ENCODE assay signal across 10 cellular contexts in genomic region chr14:38065101-38065762, GRCh38.
DNase-seq lines count a peak whose midpoint lies in the region; ATAC-seq lines count a peak whose summit lies in the region.
"Had no signal": no experiment of that assay in that cellular context is flagged by ENCODE, and none has a peak within 500 bp of the region (broad histone marks: within the 10 kb centered on the region; RNA-seq: fewer than 3 reads in every experiment).

No MANE protein-coding gene starts in this region.

- ATAC-seq in activated CD8-positive, alpha-beta T cell treated with anti-CD3 and anti-CD28 coated beads, Interleukin-2, amount 10 ng/mL, durations not matched to agents 7 days and 5 days, result peak; percentile 95
- no peak for ATAC-seq in GM21367 (IDR thresholded peaks at IDR 0.05; ENCODE audit: unreplicated experiment)
- no peak for ATAC-seq in HG02642 (IDR thresholded peaks at IDR 0.05; ENCODE audit: poor library complexity, unreplicated experiment)
- no peak for ATAC-seq in HG02798 (IDR thresholded peaks at IDR 0.05; ENCODE audit: poor library complexity, unreplicated experiment)
- ATAC-seq: left colon had no signal

- DNase-seq in activated gamma-delta T cell treated with Interleukin-2 at 50 U/mL for 16 hours (peak; percentile 57), activated gamma-delta T cell (lab: John Stamatoyannopoulos, UW) (no peak), immature natural killer cell (peak; percentile 73 to 81 (median 78))
- DNase-seq in activated CD8-positive, alpha-beta T cell treated with anti-CD3 and anti-CD28 coated beads, Interleukin-2, amount 10 ng/mL, durations not matched to agents 7 days and 5 days, result peak; percentile 80
- DNase-seq: left colon, NCI-H2081 treated with DMSO at 0.1 percent for 48 hours had no signal

- H3K4me1 Mint-ChIP-seq in activated CD8-positive, alpha-beta T cell treated with anti-CD3 and anti-CD28 coated beads, Interleukin-2, amount 10 ng/mL, durations not matched to agents 7 days and 5 days (ENCODE audit: low read depth), result peaks cover 19% of the 10 kb centered on the region
- H3K4me1 Mint-ChIP-seq in immature natural killer cell, result peaks cover 29 to 30% of the 10 kb centered on the region in 2 donors
- peaks cover 39% of the 10 kb centered on the region for H3K4me1 Mint-ChIP-seq in stimulated activated naive CD8-positive, alpha-beta T cell treated with anti-CD3 and anti-CD28 coated beads, Interleukin-15, Interleukin-2, amounts not matched to agents 100 ng/mL and 50 ng/mL, for 24 hours (ENCODE audit: low read depth)

- H3K9me3 Mint-ChIP-seq in activated CD8-positive, alpha-beta T cell treated with anti-CD3 and anti-CD28 coated beads, Interleukin-2, amount 10 ng/mL, durations not matched to agents 7 days and 5 days (ENCODE audit: insufficient read depth), result peaks cover 10% of the 10 kb centered on the region
- peaks cover 5 to 18% (median 13%) of the 10 kb centered on the region in 6 donors for H3K9me3 Mint-ChIP-seq in immature natural killer cell
- peaks cover 13% of the 10 kb centered on the region for H3K9me3 Mint-ChIP-seq in stimulated activated naive CD8-positive, alpha-beta T cell treated with anti-CD3 and anti-CD28 coated beads, Interleukin-15, Interleukin-2, amounts not matched to agents 100 ng/mL and 50 ng/mL, for 24 hours

- no peaks in the 10 kb centered on the region for H3K27me3 Mint-ChIP-seq in activated CD8-positive, alpha-beta T cell treated with anti-CD3 and anti-CD28 coated beads, Interleukin-2, amount 10 ng/mL, durations not matched to agents 7 days and 5 days (ENCODE audit: low read depth)
- peaks cover 0 to 2% (median 0%) of the 10 kb centered on the region in 3 donors for H3K27me3 Mint-ChIP-seq in immature natural killer cell (ENCODE audit: low read depth in 3 of 3)
- no peaks in the 10 kb centered on the region for H3K27me3 Mint-ChIP-seq in stimulated activated naive CD8-positive, alpha-beta T cell treated with anti-CD3 and anti-CD28 coated beads, Interleukin-15, Interleukin-2, amounts not matched to agents 100 ng/mL and 50 ng/mL, for 24 hours

- H3K36me3 Mint-ChIP-seq in activated CD8-positive, alpha-beta T cell treated with anti-CD3 and anti-CD28 coated beads, Interleukin-2, amount 10 ng/mL, durations not matched to agents 7 days and 5 days (ENCODE audit: low read depth), result peaks cover 14% of the 10 kb centered on the region
- peaks cover 6 to 7% (median 7%) of the 10 kb centered on the region in 3 donors for H3K36me3 Mint-ChIP-seq in immature natural killer cell
- peaks cover 9% of the 10 kb centered on the region for H3K36me3 Mint-ChIP-seq in stimulated activated naive CD8-positive, alpha-beta T cell treated with anti-CD3 and anti-CD28 coated beads, Interleukin-15, Interleukin-2, amounts not matched to agents 100 ng/mL and 50 ng/mL, for 24 hours (ENCODE audit: low read depth)

- CTCF ChIA-PET in activated CD8-positive, alpha-beta T cell treated with anti-CD3 and anti-CD28 coated beads, Interleukin-2, amount 10 ng/mL, durations not matched to agents 7 days and 5 days (lab: Charles Lee), result interaction anchor here (0.6 to 1.7 kb wide), 4 partner anchors 12 to 190 kb away, joined by 3 to 5 read pairs (median 3); no protein-coding TSS in a partner anchor

- peak overlapping the region; percentile 89 for H3K27ac Mint-ChIP-seq in activated CD8-positive, alpha-beta T cell treated with anti-CD3 and anti-CD28 coated beads, Interleukin-2, amount 10 ng/mL, durations not matched to agents 7 days and 5 days
- peak overlapping the region; percentile 79 to 97 (median 94) for H3K27ac Mint-ChIP-seq in immature natural killer cell
- H3K27ac Mint-ChIP-seq in stimulated activated naive CD8-positive, alpha-beta T cell treated with anti-CD3 and anti-CD28 coated beads, Interleukin-15, Interleukin-2, amounts not matched to agents 100 ng/mL and 50 ng/mL, for 24 hours, result peak overlapping the region; percentile 79

- peak overlapping the region; percentile 53 for H3K4me3 Mint-ChIP-seq in activated CD8-positive, alpha-beta T cell treated with anti-CD3 and anti-CD28 coated beads, Interleukin-2, amount 10 ng/mL, durations not matched to agents 7 days and 5 days
- peak overlapping the region; percentile 65 to 80 (median 76) for H3K4me3 Mint-ChIP-seq in immature natural killer cell
- peak overlapping the region; percentile 60 for H3K4me3 Mint-ChIP-seq in stimulated activated naive CD8-positive, alpha-beta T cell treated with anti-CD3 and anti-CD28 coated beads, Interleukin-15, Interleukin-2, amounts not matched to agents 100 ng/mL and 50 ng/mL, for 24 hours

- POLR2A ChIA-PET in activated CD8-positive, alpha-beta T cell treated with anti-CD3 and anti-CD28 coated beads, Interleukin-2, amount 10 ng/mL, durations not matched to agents 7 days and 5 days (lab: Charles Lee), result no interaction called here
